In the genomic region with DNA sequence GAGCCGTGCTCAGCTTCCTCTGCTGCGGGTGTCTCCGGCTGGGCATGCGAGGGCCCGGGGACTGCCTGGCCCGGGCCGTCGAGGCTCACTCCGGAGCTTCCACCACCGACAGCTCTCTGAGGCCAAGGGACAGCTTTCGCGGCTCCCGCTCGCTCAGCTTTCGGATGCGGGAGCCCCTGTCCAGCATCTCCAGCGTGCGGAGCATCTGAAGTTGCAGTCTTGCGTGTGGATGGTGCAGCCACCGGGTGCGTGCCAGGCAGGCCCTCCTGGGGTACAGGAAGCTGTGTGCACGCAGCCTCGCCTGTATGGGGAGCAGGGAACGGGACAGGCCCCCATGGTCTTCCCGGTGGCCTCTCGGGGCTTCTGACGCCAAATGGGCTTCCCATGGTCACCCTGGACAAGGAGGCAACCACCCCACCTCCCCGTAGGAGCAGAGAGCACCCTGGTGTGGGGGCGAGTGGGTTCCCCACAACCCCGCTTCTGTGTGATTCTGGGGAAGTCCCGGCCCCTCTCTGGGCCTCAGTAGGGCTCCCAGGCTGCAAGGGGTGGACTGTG, we compare ENCODE assay signal across 9 cellular contexts. TPM values are rescaled to one million over a fixed set of nuclear protein-coding genes. Genes with fewer than 3 reads are reported as not detected.
DNase-seq lines count a peak whose midpoint lies in the region; ATAC-seq and TF ChIP-seq lines count a peak whose summit lies in the region.
"Had no signal": no experiment of that assay in that cellular context is flagged by ENCODE, and none has a peak within 500 bp of the region (broad histone marks: within the 10 kb centered on the region; RNA-seq: fewer than 3 reads in every experiment).

No MANE protein-coding gene starts in this region.

- DNase-seq in CD8-positive, alpha-beta T cell: peak in 3 of 7 experiments; percentile 23 to 66 (median 32)
- DNase-seq in NAMALWA (ENCODE audit: low spot score) (peak; percentile 55), foreskin fibroblast (no peak)
- DNase-seq: NCI-H2081 had no signal

- H3K27ac ChIP-seq in CD8-positive, alpha-beta T cell (ENCODE audit: low read depth, low read length): peak overlapping the region; percentile 87
- H3K27ac ChIP-seq in rectal smooth muscle tissue (ENCODE audit: low read depth, low read length): no peak overlapping the region

- peaks cover 11% of the 10 kb centered on the region for H3K36me3 ChIP-seq in CD8-positive, alpha-beta T cell (ENCODE audit: insufficient read depth, low read length)
- no peaks in the 10 kb centered on the region for H3K36me3 ChIP-seq in rectal smooth muscle tissue (ENCODE audit: control insufficient read depth, insufficient read depth, low read length)

- no peaks in the 10 kb centered on the region for H3K9me3 Mint-ChIP-seq in CD8-positive, alpha-beta T cell
- H3K9me3 Mint-ChIP-seq in activated naive CD8-positive, alpha-beta T cell (ENCODE audit: low read depth): no peaks in the 10 kb centered on the region

- no peak for TF ChIP-seq CTCF in CD8-positive, alpha-beta T cell (IDR thresholded peaks at IDR 0.05)
- TF ChIP-seq CTCF in foreskin fibroblast (IDR thresholded peaks at IDR 0.05; ENCODE audit: low read depth, low read length): no peak

- H3K4me1 ChIP-seq in CD8-positive, alpha-beta T cell (ENCODE audit: insufficient read depth, low read length): peaks cover 51% of the 10 kb centered on the region
- H3K4me1 ChIP-seq in rectal smooth muscle tissue (ENCODE audit: control insufficient read depth, insufficient read depth, low read length): no peaks in the 10 kb centered on the region

- peak overlapping the region; percentile 99 for H3K4me3 Mint-ChIP-seq in CD8-positive, alpha-beta T cell
- H3K4me3 Mint-ChIP-seq in activated naive CD8-positive, alpha-beta T cell: peak overlapping the region; percentile 97

- peak overlapping the region; percentile 21 for H3K9ac ChIP-seq in rectal smooth muscle tissue (ENCODE audit: low read length)

- peaks cover 39% of the 10 kb centered on the region for H3K36me3 Mint-ChIP-seq in CD8-positive, alpha-beta T cell
- no peaks in the 10 kb centered on the region for H3K36me3 Mint-ChIP-seq in activated naive CD8-positive, alpha-beta T cell

- intact Hi-C loops in CD8-positive, alpha-beta T cell (cut with DNase I, micrococcal nuclease): loop anchor here (2.0 to 10.0 kb wide), 7 partner anchors 33 to 1795 kb away; a partner anchor contains a TSS

- H3K27ac Mint-ChIP-seq in CD8-positive, alpha-beta T cell: peak overlapping the region; percentile 96
- H3K27ac Mint-ChIP-seq in activated naive CD8-positive, alpha-beta T cell: peak overlapping the region; percentile 94

- H3K4me1 Mint-ChIP-seq in CD8-positive, alpha-beta T cell (ENCODE audit: low read depth): peaks cover 52% of the 10 kb centered on the region
- peaks cover 46% of the 10 kb centered on the region for H3K4me1 Mint-ChIP-seq in activated naive CD8-positive, alpha-beta T cell (ENCODE audit: low read depth)

- POLR2A ChIA-PET in CD8-positive, alpha-beta T cell (lab: Charles Lee): interaction anchor here (0.7 to 1.4 kb wide), 3 partner anchors 9 to 144 kb away, joined by 3 to 4 read pairs (median 3); no protein-coding TSS in a partner anchor

- CTCF ChIA-PET in CD8-positive, alpha-beta T cell (lab: Charles Lee): interaction anchor here (1.0 to 1.1 kb wide), 2 partner anchors 14 to 16 kb away, joined by 4 read pairs; no protein-coding TSS in a partner anchor

- H3K9me3 ChIP-seq in CD8-positive, alpha-beta T cell (ENCODE audit: low read length): no peaks in the 10 kb centered on the region

- H3K4me3 ChIP-seq in CD8-positive, alpha-beta T cell (ENCODE audit: low read depth, low read length): peak overlapping the region; percentile 86
- peak overlapping the region; percentile 57 for H3K4me3 ChIP-seq in rectal smooth muscle tissue (ENCODE audit: low read length)
- H3K4me3 ChIP-seq in foreskin fibroblast (ENCODE audit: low read depth in 1 of 2, low read length in 2 of 2): no peak overlapping the region

- H3K27me3 ChIP-seq in CD8-positive, alpha-beta T cell (ENCODE audit: insufficient read depth, low read length): no peaks in the 10 kb centered on the region
- no peaks in the 10 kb centered on the region for H3K27me3 ChIP-seq in rectal smooth muscle tissue (ENCODE audit: control insufficient read depth, insufficient read depth, low read length)

- H3K27me3 Mint-ChIP-seq in CD8-positive, alpha-beta T cell (ENCODE audit: low read depth): no peaks in the 10 kb centered on the region
- H3K27me3 Mint-ChIP-seq in activated naive CD8-positive, alpha-beta T cell: no peaks in the 10 kb centered on the region

- ATAC-seq in CD8-positive, alpha-beta T cell: no peak
- ATAC-seq in GM21515 (IDR thresholded peaks at IDR 0.05; ENCODE audit: unreplicated experiment): no peak
- ATAC-seq in GM19328 (IDR thresholded peaks at IDR 0.05; ENCODE audit: unreplicated experiment): no peak
- no peak for ATAC-seq in HG03280 (IDR thresholded peaks at IDR 0.05; ENCODE audit: unreplicated experiment)

RNA-seq across cellular contexts. Expression of a gene that starts 1.2 kb away (rescaled TPM):
- 10 to 100 TPM; 76.3 to 80.3 TPM for total RNA-seq in CD8-positive, alpha-beta T cell

RNA-seq across cellular contexts. Expression of a gene that starts 5.9 kb away (rescaled TPM):
- 10 to 100 TPM; 47.3 to 55.7 TPM for total RNA-seq in CD8-positive, alpha-beta T cell

RNA-seq across cellular contexts. Expression of a gene that starts 44.0 kb away (rescaled TPM):
- total RNA-seq in CD8-positive, alpha-beta T cell: 1 to 10 TPM; 6.2 to 6.7 TPM

RNA-seq across cellular contexts. Expression of a gene that starts 44.6 kb away (rescaled TPM):
- total RNA-seq in CD8-positive, alpha-beta T cell: under 1 TPM in 1 of 2 experiments, not detected in 1; 0.84 TPM

Comparison
In these comparisons a context has a peak if more than half of its experiments do, and no peak if none do; other contexts are left out.
1. H3K4me3 ChIP-seq: peak in CD8-positive, alpha-beta T cell (single experiment) and rectal smooth muscle tissue (single experiment); none in foreskin fibroblast (0 of 2).